14 cellular contexts compared by ENCODE assay signal in genomic region chr11:12124306-12124705, GRCh38. TPM values are rescaled to one million over a fixed set of nuclear protein-coding genes. Genes with fewer than 3 reads are reported as not detected.
DNase-seq lines count a peak whose midpoint lies in the region; ATAC-seq, FAIRE-seq and TF ChIP-seq lines count a peak whose summit lies in the region.
"Had no signal": no experiment of that assay in that cellular context is flagged by ENCODE, and none has a peak within 500 bp of the region (broad histone marks: within the 10 kb centered on the region; RNA-seq: fewer than 3 reads in every experiment).

No MANE protein-coding gene starts in this region.

- H3K4me3 ChIP-seq in right atrium auricular region (no peak overlapping the region), right cardiac atrium (ENCODE audit: low read length) (no peak overlapping the region), keratinocyte (ENCODE audit: control insufficient read depth in 2 of 3, extremely low read depth in 1 of 3, insufficient read depth in 2 of 3, low read depth in 1 of 3, low read length in 3 of 3) (no peak overlapping the region), upper lobe of right lung (no peak overlapping the region), pancreas (no peak overlapping the region)
- H3K4me3 ChIP-seq: GM12878, GM23338, SK-N-MC had no signal

- no peak for FAIRE-seq in keratinocyte (lab: Jason Lieb, UNC)
- no peak for FAIRE-seq in pancreas (lab: Jason Lieb, UNC)

- no peak overlapping the region for H2AFZ ChIP-seq in keratinocyte (ENCODE audit: control insufficient read depth, low read length)
- H2AFZ ChIP-seq: GM23338 had no signal

- peaks cover 95% of the 10 kb centered on the region for H3K79me2 ChIP-seq in keratinocyte (ENCODE audit: control insufficient read depth, insufficient read depth, low read length)

- ATAC-seq in right cardiac atrium = no peak
- ATAC-seq in upper lobe of right lung = no peak
- no peak for ATAC-seq in pancreas
- ATAC-seq: activated T-helper 17 cell treated with anti-CD3 and anti-CD28 coated beads, Interleukin-2, amount 50 U/mL, for 72 hours; GM12878; GM23338 had no signal

- no peaks in the 10 kb centered on the region for H3K27me3 Mint-ChIP-seq in activated T-helper 2 cell treated with anti-CD3 and anti-CD28 coated beads, Interferon-gamma antibody, Interleukin-2, Interleukin-4, amounts not matched to agents 10 μg/mL and 5 μg/mL and 100 μg/mL, durations not matched to agents 14 hours and 24 hours and 36 hours (ENCODE audit: low read depth)
- H3K27me3 Mint-ChIP-seq: activated T-helper 17 cell treated with anti-CD3 and anti-CD28 coated beads, Interleukin-2, amount 50 U/mL, for 72 hours had no signal

- peaks cover 20% of the 10 kb centered on the region for H3K9me1 ChIP-seq in keratinocyte (ENCODE audit: control insufficient read depth, extremely low read depth, insufficient read depth, low read length)

- H3K4me1 ChIP-seq in right atrium auricular region (peaks cover 0 to 63% of the 10 kb centered on the region in 2 donors), right cardiac atrium (ENCODE audit: control insufficient read depth, insufficient read depth, low read length) (peaks cover 21% of the 10 kb centered on the region), keratinocyte (ENCODE audit: control insufficient read depth, extremely low read depth, insufficient read depth, low read length) (peaks cover 84% of the 10 kb centered on the region), upper lobe of right lung (peaks cover 53% of the 10 kb centered on the region), pancreas (peaks cover 0 to 7% (median 0%) of the 10 kb centered on the region in 3 donors)
- H3K4me1 ChIP-seq: BE2C had no signal

- H3K4me1 Mint-ChIP-seq in activated T-helper 2 cell treated with anti-CD3 and anti-CD28 coated beads, Interferon-gamma antibody, Interleukin-2, Interleukin-4, amounts not matched to agents 10 μg/mL and 5 μg/mL and 100 μg/mL, durations not matched to agents 14 hours and 24 hours and 36 hours (ENCODE audit: low read depth) = peaks cover 81% of the 10 kb centered on the region

- H3K4me3 Mint-ChIP-seq in activated T-helper 2 cell treated with anti-CD3 and anti-CD28 coated beads, Interferon-gamma antibody, Interleukin-2, Interleukin-4, amounts not matched to agents 10 μg/mL and 5 μg/mL and 100 μg/mL, durations not matched to agents 14 hours and 24 hours and 36 hours (ENCODE audit: low read depth) = peak overlapping the region; percentile 7
- H3K4me3 Mint-ChIP-seq: activated T-helper 17 cell treated with anti-CD3 and anti-CD28 coated beads, Interleukin-2, amount 50 U/mL, for 72 hours; GM23338 had no signal

- H3K27ac Mint-ChIP-seq in activated T-helper 2 cell treated with anti-CD3 and anti-CD28 coated beads, Interferon-gamma antibody, Interleukin-2, Interleukin-4, amounts not matched to agents 10 μg/mL and 5 μg/mL and 100 μg/mL, durations not matched to agents 14 hours and 24 hours and 36 hours = peak overlapping the region; percentile 60
- H3K27ac Mint-ChIP-seq: activated T-helper 17 cell treated with anti-CD3 and anti-CD28 coated beads, Interleukin-2, amount 50 U/mL, for 72 hours; GM23338 had no signal

- H4K20me1 ChIP-seq in keratinocyte (ENCODE audit: control insufficient read depth, extremely low read depth, insufficient read depth, low read length) = peaks cover 46% of the 10 kb centered on the region

- WGBS in right cardiac atrium = 69% methylated on average over 9 of the region's 9 CpGs
- WGBS in pancreas, 2 donors = 86 to 93% methylated on average over 9 of the region's 9 CpGs

- peaks cover 48% of the 10 kb centered on the region for H3K36me3 Mint-ChIP-seq in activated T-helper 2 cell treated with anti-CD3 and anti-CD28 coated beads, Interferon-gamma antibody, Interleukin-2, Interleukin-4, amounts not matched to agents 10 μg/mL and 5 μg/mL and 100 μg/mL, durations not matched to agents 14 hours and 24 hours and 36 hours (ENCODE audit: low read depth)

- no peaks in the 10 kb centered on the region for H3K9me3 Mint-ChIP-seq in activated T-helper 2 cell treated with anti-CD3 and anti-CD28 coated beads, Interferon-gamma antibody, Interleukin-2, Interleukin-4, amounts not matched to agents 10 μg/mL and 5 μg/mL and 100 μg/mL, durations not matched to agents 14 hours and 24 hours and 36 hours
- H3K9me3 Mint-ChIP-seq: activated T-helper 17 cell treated with anti-CD3 and anti-CD28 coated beads, Interleukin-2, amount 50 U/mL, for 72 hours; GM23338 had no signal

- dilution Hi-C loops in keratinocyte (cut with MboI; ENCODE audit: extremely low pct_ligation_motif_present, low sequenced_read_pairs) = no loop called here

- TF ChIP-seq CTCF in right atrium auricular region (IDR thresholded peaks at IDR 0.05) (no peak), keratinocyte (optimal IDR thresholded peaks at IDR 0.05 in 1 of 3, IDR thresholded peaks at IDR 0.05 in 1 of 3, conservative IDR thresholded peaks at IDR 0.05 in 1 of 3; ENCODE audit: extremely low read depth in 1 of 3, insufficient read depth in 2 of 3, low read length in 3 of 3) (no peak), upper lobe of right lung (IDR thresholded peaks at IDR 0.05) (no peak), pancreas (IDR thresholded peaks at IDR 0.05) (no peak)

- DNase-seq in right atrium auricular region (ENCODE audit: low spot score) = no peak
- DNase-seq in right cardiac atrium = no peak
- DNase-seq in activated T-helper 2 cell treated with anti-CD3 and anti-CD28 coated beads, Interferon-gamma antibody, Interleukin-2, Interleukin-4, amounts not matched to agents 10 μg/mL and 5 μg/mL and 100 μg/mL, durations not matched to agents 14 hours and 24 hours and 36 hours (ENCODE audit: low spot score) = no peak
- DNase-seq in keratinocyte (ENCODE audit: low read depth, low spot score) = no peak
- DNase-seq in upper lobe of right lung = peak; percentile 16
- DNase-seq in NCI-H1105 (lab: John Stamatoyannopoulos, UW) = no peak
- no peak for DNase-seq in NK-92 treated with Interleukin-12 subunit alpha and Interleukin-12 subunit beta, amount 100 ng/mL, for 24 hours (lab: John Stamatoyannopoulos, UW)
- DNase-seq in pancreas = no peak
- DNase-seq: BE2C, NCI-H2081 had no signal

- H3K27ac ChIP-seq in right atrium auricular region (peak overlapping the region; percentile 12 to 24), right cardiac atrium (ENCODE audit: low read length) (no peak overlapping the region), keratinocyte (ENCODE audit: control insufficient read depth, insufficient read depth, low read length) (peak overlapping the region; percentile 94), upper lobe of right lung (peak overlapping the region; percentile 37), pancreas (no peak overlapping the region)
- H3K27ac ChIP-seq: SK-N-MC had no signal

- H3K9me3 ChIP-seq in right atrium auricular region = no peaks in the 10 kb centered on the region
- no peaks in the 10 kb centered on the region for H3K9me3 ChIP-seq in right cardiac atrium (ENCODE audit: control insufficient read depth, low read length)
- H3K9me3 ChIP-seq in keratinocyte (ENCODE audit: control insufficient read depth, low read depth, low read length) = no peaks in the 10 kb centered on the region
- H3K9me3 ChIP-seq in upper lobe of right lung = no peaks in the 10 kb centered on the region
- no peaks in the 10 kb centered on the region for H3K9me3 ChIP-seq in pancreas
- H3K9me3 ChIP-seq: BE2C had no signal

- H3K36me3 ChIP-seq in right atrium auricular region = no peaks in the 10 kb centered on the region
- peaks cover 15 to 76% of the 10 kb centered on the region in 2 experiments for H3K36me3 ChIP-seq in keratinocyte (ENCODE audit: control insufficient read depth in 2 of 2, extremely low read depth in 1 of 2, insufficient read depth in 2 of 2, low read length in 2 of 2)
- no peaks in the 10 kb centered on the region for H3K36me3 ChIP-seq in upper lobe of right lung
- H3K36me3 ChIP-seq in pancreas = no peaks in the 10 kb centered on the region
- H3K36me3 ChIP-seq: BE2C had no signal

- peak overlapping the region; percentile 83 for H3K4me2 ChIP-seq in keratinocyte (ENCODE audit: control insufficient read depth, extremely low read depth, insufficient read depth, low read depth, low read length)
- H3K4me2 ChIP-seq: GM23338 had no signal

- H3K27me3 ChIP-seq in right atrium auricular region = no peaks in the 10 kb centered on the region
- H3K27me3 ChIP-seq in right cardiac atrium (ENCODE audit: control insufficient read depth, insufficient read depth) = no peaks in the 10 kb centered on the region
- no peaks in the 10 kb centered on the region for H3K27me3 ChIP-seq in keratinocyte (ENCODE audit: control insufficient read depth, extremely low read depth, insufficient read depth, low read length)
- H3K27me3 ChIP-seq in upper lobe of right lung = no peaks in the 10 kb centered on the region
- H3K27me3 ChIP-seq in pancreas = no peaks in the 10 kb centered on the region
- H3K27me3 ChIP-seq: BE2C had no signal

- H3K9ac ChIP-seq in keratinocyte (ENCODE audit: control insufficient read depth, extremely low read depth, insufficient read depth, low read length) = peak overlapping the region; percentile 73

- intact Hi-C loops in right cardiac atrium (cut with DNase I) = no loop called here
- intact Hi-C loops in activated T-helper 2 cell treated with anti-CD3 and anti-CD28 coated beads, Interferon-gamma antibody, Interleukin-2, Interleukin-4, amounts not matched to agents 10 μg/mL and 5 μg/mL and 100 μg/mL, durations not matched to agents 14 hours and 24 hours and 36 hours (cut with micrococcal nuclease) = no loop called here
- intact Hi-C loops in upper lobe of right lung (cut with DNase I) = no loop called here
- intact Hi-C loops in pancreas (cut with DNase I) = loop anchor here in 1 of 3 donors (10.0 kb wide), 1 partner anchor 110 kb away; no protein-coding TSS in a partner anchor

RNA-seq across cellular contexts. Expression of gene MICAL2, which starts 13.9 kb away (rescaled TPM):
- total RNA-seq in right atrium auricular region (10 to 100 TPM; 77.6 to 84.5 TPM), right cardiac atrium (100 to 1,000 TPM in 1 of 4 donors, 10 to 100 TPM in 3; 92.1 to 115 (median 95.1) TPM), upper lobe of right lung (197 TPM), pancreas (10 to 100 TPM; 20.4 to 38.8 (median 27.1) TPM)
- polyA plus RNA-seq in right cardiac atrium (62.9 TPM), keratinocyte (72.7 to 124 TPM (median 83.9 TPM) in 3 replicates), pancreas (1 to 10 TPM; 4.8 to 5.4 TPM)
- 736 TPM in 2 replicates for total RNA-seq in activated T-helper 2 cell treated with anti-CD3 and anti-CD28 coated beads, Interferon-gamma antibody, Interleukin-2, Interleukin-4, amounts not matched to agents 10 μg/mL and 5 μg/mL and 100 μg/mL, durations not matched to agents 14 hours and 24 hours and 36 hours
- 172 TPM for polyA plus RNA-seq in keratinocyte (2011; ENCODE audit: low read depth)
- polyA plus RNA-seq in keratinocyte (2011; cell fraction: cytosol; rRNA removed) = 76.6 and 79.2 TPM in 2 replicates
- polyA plus RNA-seq in keratinocyte (2011; cell fraction: nucleus; rRNA removed) = 175 and 197 TPM in 2 replicates
- polyA plus RNA-seq in keratinocyte (2012; ENCODE audit: low replicate concordance) = 52.2 and 143 TPM in 2 replicates
- polyA minus RNA-seq in keratinocyte = 218 to 406 TPM (median 316 TPM) in 3 replicates
- 176 TPM for polyA minus RNA-seq in keratinocyte (2011; cell fraction: cytosol; rRNA and poly(A)+ RNA removed)
- 292 and 558 TPM in 2 replicates for polyA minus RNA-seq in keratinocyte (2011; cell fraction: nucleus; rRNA and poly(A)+ RNA removed)

Comparison
In these comparisons a context has a peak if more than half of its experiments do, and no peak if none do; other contexts are left out.
1. H3K27ac ChIP-seq: peak in right atrium auricular region (2 of 2), keratinocyte (single experiment) and upper lobe of right lung (single experiment); none in right cardiac atrium (single experiment) and pancreas (0 of 4).